Comparison of ENCODE assay signal across 27 cellular contexts in the genomic region with DNA sequence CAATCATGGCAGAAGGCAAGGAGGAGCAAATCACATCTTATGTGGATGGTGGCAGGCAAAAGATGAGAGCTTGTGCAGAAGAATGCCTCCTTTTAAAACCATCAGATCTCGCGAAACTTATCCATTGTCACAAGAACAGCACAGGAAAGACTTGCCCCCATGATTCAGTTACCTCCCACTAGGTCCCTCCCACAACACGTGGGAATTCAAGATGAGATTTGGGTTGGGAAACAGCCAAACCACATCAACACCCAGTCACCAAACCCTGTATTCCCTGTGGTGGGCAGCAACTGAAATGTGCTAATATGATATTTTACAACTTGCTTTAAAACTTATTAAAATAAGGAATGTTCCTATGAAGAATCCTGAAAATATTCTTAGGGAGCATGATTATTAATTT. TPM values are rescaled to one million over a fixed set of nuclear protein-coding genes. Genes with fewer than 3 reads are reported as not detected.
A peak's percentile ranks its signal among the peaks of the same experiment; 100 is the strongest.
DNase-seq lines count a peak whose midpoint lies in the region; ATAC-seq and TF ChIP-seq lines count a peak whose summit lies in the region.
"Had no signal": no experiment of that assay in that cellular context is flagged by ENCODE, and none has a peak within 500 bp of the region (broad histone marks: within the 10 kb centered on the region; RNA-seq: fewer than 3 reads in every experiment).

No MANE protein-coding gene starts in this region.

- no peak overlapping the region for H3K27ac ChIP-seq in CD4-positive, alpha-beta T cell (ENCODE audit: low read depth, low read length)
- no peak overlapping the region for H3K27ac ChIP-seq in tibial nerve
- H3K27ac ChIP-seq: gastroesophageal sphincter, KMS-11, PC-9, psoas muscle, sigmoid colon had no signal

- no peak for TF ChIP-seq CTCF in activated CD8-positive, alpha-beta T cell treated with anti-CD3 and anti-CD28 coated beads for 36 hours (IDR thresholded peaks at IDR 0.05)
- no peak for TF ChIP-seq CTCF in CD4-positive, alpha-beta T cell (IDR thresholded peaks at IDR 0.05)
- TF ChIP-seq CTCF in astrocyte of the spinal cord (IDR thresholded peaks at IDR 0.05; ENCODE audit: low read depth, low read length), result no peak
- no peak for TF ChIP-seq CTCF in tibial nerve (IDR thresholded peaks at IDR 0.05)

- no peaks in the 10 kb centered on the region for H3K36me3 ChIP-seq in tibial nerve
- H3K36me3 ChIP-seq: gastroesophageal sphincter, sigmoid colon had no signal

- no peak for TF ChIP-seq POLR2A in tibial nerve (IDR thresholded peaks at IDR 0.05)

- no peaks in the 10 kb centered on the region for H3K9me3 ChIP-seq in CD4-positive, alpha-beta T cell (ENCODE audit: control insufficient read depth, low read length)
- no peaks in the 10 kb centered on the region for H3K9me3 ChIP-seq in tibial nerve
- H3K9me3 ChIP-seq: gastroesophageal sphincter, psoas muscle, sigmoid colon had no signal

- CTCF ChIA-PET in activated CD8-positive, alpha-beta T cell treated with anti-CD3 and anti-CD28 coated beads for 36 hours (lab: Charles Lee), result interaction anchor here (1.8 kb wide), 1 partner anchor 54 kb away, joined by 5 read pairs; the partner anchor contains the start of gene RASGRF2
- CTCF ChIA-PET in activated CD8-positive, alpha-beta T cell treated with anti-CD3 and anti-CD28 coated beads, Interleukin-2, amount 10 ng/mL, durations not matched to agents 7 days and 5 days (lab: Charles Lee), result no interaction called here
- CTCF ChIA-PET in CD4-positive, alpha-beta T cell (lab: Charles Lee), result no interaction called here

- no peak for TF ChIP-seq EP300 in tibial nerve (IDR thresholded peaks at IDR 0.05)

- peaks cover 69% of the 10 kb centered on the region for H3K4me1 Mint-ChIP-seq in activated CD8-positive, alpha-beta T cell treated with anti-CD3 and anti-CD28 coated beads for 36 hours (ENCODE audit: low read depth)
- peaks cover 31% of the 10 kb centered on the region for H3K4me1 Mint-ChIP-seq in activated CD8-positive, alpha-beta T cell treated with anti-CD3 and anti-CD28 coated beads, Interleukin-2, amount 10 ng/mL, durations not matched to agents 7 days and 5 days (ENCODE audit: low read depth)
- peaks cover 83% of the 10 kb centered on the region for H3K4me1 Mint-ChIP-seq in CD4-positive, alpha-beta T cell (ENCODE audit: low read depth)

- no peaks in the 10 kb centered on the region for H3K27me3 Mint-ChIP-seq in activated CD8-positive, alpha-beta T cell treated with anti-CD3 and anti-CD28 coated beads for 36 hours
- no peaks in the 10 kb centered on the region for H3K27me3 Mint-ChIP-seq in activated CD8-positive, alpha-beta T cell treated with anti-CD3 and anti-CD28 coated beads, Interleukin-2, amount 10 ng/mL, durations not matched to agents 7 days and 5 days (ENCODE audit: low read depth)
- H3K27me3 Mint-ChIP-seq in CD4-positive, alpha-beta T cell, result no peaks in the 10 kb centered on the region
- H3K27me3 Mint-ChIP-seq: CD8-positive, alpha-beta memory T cell had no signal

- H3K4me1 ChIP-seq in tibial nerve, result peaks cover 0 to 12% (median 0%) of the 10 kb centered on the region in 4 donors
- H3K4me1 ChIP-seq: gastroesophageal sphincter, psoas muscle had no signal

- H3K27ac Mint-ChIP-seq in activated CD8-positive, alpha-beta T cell treated with anti-CD3 and anti-CD28 coated beads for 36 hours, result peak overlapping the region; percentile 43
- no peak overlapping the region for H3K27ac Mint-ChIP-seq in activated CD8-positive, alpha-beta T cell treated with anti-CD3 and anti-CD28 coated beads, Interleukin-2, amount 10 ng/mL, durations not matched to agents 7 days and 5 days
- peak overlapping the region; percentile 33 for H3K27ac Mint-ChIP-seq in CD4-positive, alpha-beta T cell
- H3K27ac Mint-ChIP-seq: natural killer cell treated with Interleukin-12 subunit alpha and Interleukin-12 subunit beta and Interleukin-15 and Interleukin-18, amount 100 ng/mL, for 72 hours; stimulated activated effector memory CD8-positive, alpha-beta T cell treated with anti-CD3 and anti-CD28 coated beads, Interleukin-12 subunit alpha, Interleukin-12 subunit beta, amount 100 ng/mL, for 72 hours had no signal

- no peak overlapping the region for H3K4me3 ChIP-seq in astrocyte of the spinal cord (ENCODE audit: low read depth, low read length)
- H3K4me3 ChIP-seq in tibial nerve, result no peak overlapping the region
- H3K4me3 ChIP-seq: gastroesophageal sphincter, lung, PC-9, psoas muscle, sigmoid colon had no signal

- WGBS in tibial nerve, 2 donors, result 67 to 75% methylated on average over 3 of the region's 3 CpGs

- peaks cover 8% of the 10 kb centered on the region for H3K36me3 Mint-ChIP-seq in activated CD8-positive, alpha-beta T cell treated with anti-CD3 and anti-CD28 coated beads for 36 hours (ENCODE audit: low read depth)
- peaks cover 4% of the 10 kb centered on the region for H3K36me3 Mint-ChIP-seq in activated CD8-positive, alpha-beta T cell treated with anti-CD3 and anti-CD28 coated beads, Interleukin-2, amount 10 ng/mL, durations not matched to agents 7 days and 5 days (ENCODE audit: low read depth)
- H3K36me3 Mint-ChIP-seq in CD4-positive, alpha-beta T cell (ENCODE audit: low read depth), result peaks cover 10% of the 10 kb centered on the region
- H3K36me3 Mint-ChIP-seq: natural killer cell treated with Interleukin-12 subunit alpha and Interleukin-12 subunit beta and Interleukin-15 and Interleukin-18, amount 100 ng/mL, for 72 hours; stimulated activated effector memory CD8-positive, alpha-beta T cell treated with anti-CD3 and anti-CD28 coated beads, Interleukin-12 subunit alpha, Interleukin-12 subunit beta, amount 100 ng/mL, for 72 hours had no signal

- DNase-seq in activated CD8-positive, alpha-beta T cell treated with anti-CD3 and anti-CD28 coated beads for 36 hours, result peak; percentile 44
- DNase-seq in activated CD8-positive, alpha-beta T cell treated with anti-CD3 and anti-CD28 coated beads, Interleukin-2, amount 10 ng/mL, durations not matched to agents 7 days and 5 days, result no peak
- DNase-seq in CD4-positive, alpha-beta T cell, result no peak
- DNase-seq in KBM-7, result peak; percentile 3
- DNase-seq in astrocyte of the spinal cord (ENCODE audit: low read depth, low spot score), result peak; percentile 18
- no peak for DNase-seq in effector CD8-positive, alpha-beta T cell (lab: John Stamatoyannopoulos, UW)
- DNase-seq in cerebellar nuclear complex (lab: John Stamatoyannopoulos, UW), result no peak
- DNase-seq in tibial nerve (ENCODE audit: low spot score in 2 of 2), result no peak
- DNase-seq: activated CD4-positive, alpha-beta T cell treated with anti-CD3 and anti-CD28 coated beads for 1 hour; activated T-cell treated with anti-CD3 and anti-CD28 coated beads, Interleukin-2, amount 50 U/mL, for 48 hours; CD8-positive, alpha-beta memory T cell; hippocampal formation; left cardiac atrium; NCI-H1417 treated with DMSO at 0.1 percent for 48 hours; NCI-H2029 treated with DMSO at 0.1 percent for 48 hours; NCI-H526 treated with DMSO at 0.1 percent for 48 hours; occipital lobe; PC-9; psoas muscle; sigmoid colon; T-helper 2 cell had no signal

- ATAC-seq in activated CD8-positive, alpha-beta T cell treated with anti-CD3 and anti-CD28 coated beads for 36 hours, result no peak
- ATAC-seq in activated CD8-positive, alpha-beta T cell treated with anti-CD3 and anti-CD28 coated beads, Interleukin-2, amount 10 ng/mL, durations not matched to agents 7 days and 5 days, result no peak
- no peak for ATAC-seq in CD4-positive, alpha-beta T cell (ENCODE audit: poor library complexity)
- ATAC-seq: gastroesophageal sphincter; left cardiac atrium; natural killer cell treated with Interleukin-12 subunit alpha and Interleukin-12 subunit beta and Interleukin-15 and Interleukin-18, amount 100 ng/mL, for 72 hours; psoas muscle; Right ventricle myocardium inferior; stimulated activated effector memory CD8-positive, alpha-beta T cell treated with anti-CD3 and anti-CD28 coated beads, Interleukin-12 subunit alpha, Interleukin-12 subunit beta, amount 100 ng/mL, for 72 hours had no signal

- in situ Hi-C loops in KBM-7 (cut with MboI; ENCODE audit: low pct_unique_long_range_greater_than_20kb, low sequenced_read_pairs) (no loop called here), astrocyte of the spinal cord (cut with HindIII; ENCODE audit: low sequenced_read_pairs) (no loop called here)

- no peak overlapping the region for H3K4me3 Mint-ChIP-seq in activated CD8-positive, alpha-beta T cell treated with anti-CD3 and anti-CD28 coated beads for 36 hours
- H3K4me3 Mint-ChIP-seq in activated CD8-positive, alpha-beta T cell treated with anti-CD3 and anti-CD28 coated beads, Interleukin-2, amount 10 ng/mL, durations not matched to agents 7 days and 5 days, result no peak overlapping the region
- no peak overlapping the region for H3K4me3 Mint-ChIP-seq in CD4-positive, alpha-beta T cell
- H3K4me3 Mint-ChIP-seq: natural killer cell treated with Interleukin-12 subunit alpha and Interleukin-12 subunit beta and Interleukin-15 and Interleukin-18, amount 100 ng/mL, for 72 hours; stimulated activated effector memory CD8-positive, alpha-beta T cell treated with anti-CD3 and anti-CD28 coated beads, Interleukin-12 subunit alpha, Interleukin-12 subunit beta, amount 100 ng/mL, for 72 hours had no signal

- intact Hi-C loops in activated CD8-positive, alpha-beta T cell treated with anti-CD3 and anti-CD28 coated beads for 36 hours (cut with micrococcal nuclease), result no loop called here
- intact Hi-C loops in CD4-positive, alpha-beta T cell (cut with DNase I, micrococcal nuclease), result no loop called here

- POLR2A ChIA-PET in activated CD8-positive, alpha-beta T cell treated with anti-CD3 and anti-CD28 coated beads for 36 hours (lab: Charles Lee), result no interaction called here
- POLR2A ChIA-PET in activated CD8-positive, alpha-beta T cell treated with anti-CD3 and anti-CD28 coated beads, Interleukin-2, amount 10 ng/mL, durations not matched to agents 7 days and 5 days (lab: Charles Lee), result no interaction called here
- POLR2A ChIA-PET in CD4-positive, alpha-beta T cell (lab: Charles Lee), result no interaction called here

- H3K9me3 Mint-ChIP-seq in activated CD8-positive, alpha-beta T cell treated with anti-CD3 and anti-CD28 coated beads for 36 hours, result no peaks in the 10 kb centered on the region
- no peaks in the 10 kb centered on the region for H3K9me3 Mint-ChIP-seq in activated CD8-positive, alpha-beta T cell treated with anti-CD3 and anti-CD28 coated beads, Interleukin-2, amount 10 ng/mL, durations not matched to agents 7 days and 5 days (ENCODE audit: insufficient read depth)
- H3K9me3 Mint-ChIP-seq in CD4-positive, alpha-beta T cell, result no peaks in the 10 kb centered on the region
- H3K9me3 Mint-ChIP-seq: CD8-positive, alpha-beta memory T cell; natural killer cell treated with Interleukin-12 subunit alpha and Interleukin-12 subunit beta and Interleukin-15 and Interleukin-18, amount 100 ng/mL, for 72 hours; stimulated activated effector memory CD8-positive, alpha-beta T cell treated with anti-CD3 and anti-CD28 coated beads, Interleukin-12 subunit alpha, Interleukin-12 subunit beta, amount 100 ng/mL, for 72 hours had no signal

- H3K27me3 ChIP-seq in CD4-positive, alpha-beta T cell (ENCODE audit: control insufficient read depth, insufficient read depth, low read length), result no peaks in the 10 kb centered on the region
- H3K27me3 ChIP-seq in tibial nerve, result no peaks in the 10 kb centered on the region
- H3K27me3 ChIP-seq: gastroesophageal sphincter, sigmoid colon had no signal

RNA-seq across cellular contexts. Expression of gene RASGRF2, which starts 54.2 kb away (rescaled TPM):
- total RNA-seq in activated CD8-positive, alpha-beta T cell treated with anti-CD3 and anti-CD28 coated beads for 36 hours, result 10 to 100 TPM; 14.9 to 15.8 TPM
- total RNA-seq in activated CD8-positive, alpha-beta T cell treated with anti-CD3 and anti-CD28 coated beads, Interleukin-2, amount 10 ng/mL, durations not matched to agents 7 days and 5 days, result 10 to 100 TPM; 10.0 to 11.6 TPM
- total RNA-seq in CD4-positive, alpha-beta T cell, result 10 to 100 TPM; 21.9 to 24.9 TPM
- 10 to 100 TPM; 19.5 to 45.3 (median 34.6) TPM for total RNA-seq in tibial nerve

Comparison
In these comparisons a context has a peak if more than half of its experiments do, and no peak if none do; other contexts are left out.
1. DNase-seq: peak in activated CD8-positive, alpha-beta T cell treated with anti-CD3 and anti-CD28 coated beads for 36 hours (single experiment), KBM-7 (single experiment) and astrocyte of the spinal cord (single experiment); none in activated CD8-positive, alpha-beta T cell treated with anti-CD3 and anti-CD28 coated beads, Interleukin-2, amount 10 ng/mL, durations not matched to agents 7 days and 5 days (single experiment), CD4-positive, alpha-beta T cell (0 of 10), effector CD8-positive, alpha-beta T cell (single experiment), cerebellar nuclear complex (0 of 2) and tibial nerve (0 of 2).